8 cellular contexts compared by ENCODE assay signal in the genomic region with DNA sequence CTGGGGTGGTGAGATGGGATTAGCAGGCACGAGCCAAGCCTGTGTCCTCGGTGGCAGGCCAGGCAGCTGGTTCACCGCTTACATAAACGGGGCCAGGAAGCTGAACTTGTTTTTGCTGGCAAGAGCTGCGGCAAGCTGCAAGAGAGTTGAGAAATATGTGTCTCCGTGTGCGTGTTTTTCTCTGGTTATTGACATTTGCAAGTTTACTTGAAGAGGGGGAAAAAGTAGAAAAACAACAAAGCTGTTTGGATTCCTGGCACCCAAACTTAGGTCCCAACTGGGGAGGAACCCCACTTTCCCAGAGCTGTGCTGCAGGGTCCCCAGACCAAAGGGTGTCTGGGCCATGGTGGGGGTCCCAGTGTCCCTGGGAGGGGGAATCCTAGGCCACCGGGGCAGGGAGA. TPM values are rescaled to one million over a fixed set of nuclear protein-coding genes. Genes with fewer than 3 reads are reported as not detected.
DNase-seq lines count a peak whose midpoint lies in the region; ATAC-seq and TF ChIP-seq lines count a peak whose summit lies in the region.

No MANE protein-coding gene starts in this region.

- H3K27ac ChIP-seq in Peyer's patch, result peak overlapping the region; percentile 71 to 92 (median 85)
- peak overlapping the region; percentile 94 to 98 (median 94) for H3K27ac ChIP-seq in right lobe of liver
- H3K27ac ChIP-seq in suprapubic skin, result peak overlapping the region; percentile 96

- H3K27me3 ChIP-seq in Peyer's patch (no peaks in the 10 kb centered on the region), right lobe of liver (no peaks in the 10 kb centered on the region), suprapubic skin (no peaks in the 10 kb centered on the region)

- no peaks in the 10 kb centered on the region for H3K9me3 Mint-ChIP-seq in central memory CD8-positive, alpha-beta T cell

- peak overlapping the region; percentile 8 for H3K27ac Mint-ChIP-seq in central memory CD8-positive, alpha-beta T cell (ENCODE audit: low read depth)

- H3K4me3 Mint-ChIP-seq in central memory CD8-positive, alpha-beta T cell, result peak overlapping the region; percentile 49

- TF ChIP-seq EP300 in suprapubic skin (IDR thresholded peaks at IDR 0.05), result no peak

- peaks cover 2% of the 10 kb centered on the region for H3K36me3 Mint-ChIP-seq in central memory CD8-positive, alpha-beta T cell (ENCODE audit: insufficient read depth)

- TF ChIP-seq POLR2A in Peyer's patch (IDR thresholded peaks at IDR 0.05) (no peak), right lobe of liver (IDR thresholded peaks at IDR 0.05) (no peak), suprapubic skin (IDR thresholded peaks at IDR 0.05) (no peak)

- H3K4me1 ChIP-seq in Peyer's patch, result peaks cover 8 to 84% (median 22%) of the 10 kb centered on the region in 4 donors
- H3K4me1 ChIP-seq in right lobe of liver, result peaks cover 0 to 91% (median 48%) of the 10 kb centered on the region in 4 donors
- peaks cover 92% of the 10 kb centered on the region for H3K4me1 ChIP-seq in suprapubic skin

- H3K4me3 ChIP-seq in Peyer's patch (no peak overlapping the region), right lobe of liver (peak overlapping the region in 2 of 3 donors; percentile 17 to 33), suprapubic skin (peak overlapping the region; percentile 27)

- H3K36me3 ChIP-seq in Peyer's patch (peaks cover 0 to 3% (median 0%) of the 10 kb centered on the region in 3 donors), right lobe of liver (peaks cover 0 to 11% (median 2%) of the 10 kb centered on the region in 4 donors), suprapubic skin (no peaks in the 10 kb centered on the region)

- H3K27me3 Mint-ChIP-seq in central memory CD8-positive, alpha-beta T cell, result no peaks in the 10 kb centered on the region

- peak; percentile 91 for DNase-seq in EH (ENCODE audit: low read depth)
- DNase-seq in Peyer's patch, result peak; percentile 63 to 83 (median 70)
- DNase-seq in central memory CD8-positive, alpha-beta T cell (ENCODE audit: low spot score in 2 of 2), result no peak
- peak; percentile 86 to 97 (median 96) for DNase-seq in right lobe of liver
- DNase-seq in suprapubic skin (ENCODE audit: low spot score in 2 of 2), result peak; percentile 94

- no peaks in the 10 kb centered on the region for H3K9me3 ChIP-seq in Peyer's patch
- no peaks in the 10 kb centered on the region for H3K9me3 ChIP-seq in right lobe of liver
- no peaks in the 10 kb centered on the region for H3K9me3 ChIP-seq in suprapubic skin

- WGBS in right lobe of liver (ENCODE audit: insufficient coverage, low coverage, low lambda C conversion rate, missing lambda C conversion rate), result 3% methylated on average over 7 of the region's 8 CpGs
- 6% methylated on average over 8 of the region's 8 CpGs for WGBS in suprapubic skin

- ATAC-seq in central memory CD8-positive, alpha-beta T cell (replicated peaks; ENCODE audit: extremely low read depth, poor library complexity, severe bottlenecking), result peak; percentile 28
- ATAC-seq in right lobe of liver (peak; percentile 52 to 72 (median 66)), GM21526 (IDR thresholded peaks at IDR 0.05; ENCODE audit: low FRiP score, unreplicated experiment) (no peak), GM19035 (IDR thresholded peaks at IDR 0.05; ENCODE audit: unreplicated experiment) (no peak), GM18517 (IDR thresholded peaks at IDR 0.05; ENCODE audit: unreplicated experiment) (no peak)

- intact Hi-C loops in right lobe of liver (cut with DNase I), result no loop called here

- TF ChIP-seq CTCF in Peyer's patch (IDR thresholded peaks at IDR 0.05) (no peak), right lobe of liver (IDR thresholded peaks at IDR 0.05) (no peak), suprapubic skin (IDR thresholded peaks at IDR 0.05) (no peak)

- H3K4me1 Mint-ChIP-seq in central memory CD8-positive, alpha-beta T cell, result peaks cover 21% of the 10 kb centered on the region

RNA-seq across cellular contexts. Expression of a gene that starts 14.5 kb away (rescaled TPM):
- total RNA-seq in Peyer's patch (100 to 1,000 TPM in 2 of 4 donors, 10 to 100 TPM in 2; 56.1 to 140 (median 100) TPM), right lobe of liver (100 to 1,000 TPM in 2 of 6 experiments, 10 to 100 TPM in 4; 32.2 to 145 (median 68.2) TPM), suprapubic skin (10 to 100 TPM; 16.1 to 22.9 (median 20.8) TPM)

Comparison
In these comparisons a context has a peak if more than half of its experiments do, and no peak if none do; other contexts are left out.
1. DNase-seq: peak in EH (single experiment), Peyer's patch (3 of 3), right lobe of liver (3 of 3) and suprapubic skin (2 of 2); none in central memory CD8-positive, alpha-beta T cell (0 of 2).
2. H3K4me3 ChIP-seq: peak in right lobe of liver (2 of 3) and suprapubic skin (single experiment); none in Peyer's patch (0 of 4).
3. ATAC-seq: peak in central memory CD8-positive, alpha-beta T cell (single experiment) and right lobe of liver (4 of 4); none in GM21526 (single experiment), GM19035 (single experiment) and GM18517 (single experiment).
4. Peak in every context shown above with its lines, with median percentiles within 50 percentile points of each other: H3K27ac ChIP-seq.